ENCODE assay signal across 1 cellular context in genomic region chr18:35580748-35581534, GRCh38.
TF ChIP-seq lines count a peak whose summit lies in the region.

No MANE protein-coding gene starts in this region.

TF ChIP-seq in HepG2, 621 proteins besides CTCF, POLR2A, EP300 and RAD21 (continued from another document and continues in another):
- TF ChIP-seq, protein P1, sequence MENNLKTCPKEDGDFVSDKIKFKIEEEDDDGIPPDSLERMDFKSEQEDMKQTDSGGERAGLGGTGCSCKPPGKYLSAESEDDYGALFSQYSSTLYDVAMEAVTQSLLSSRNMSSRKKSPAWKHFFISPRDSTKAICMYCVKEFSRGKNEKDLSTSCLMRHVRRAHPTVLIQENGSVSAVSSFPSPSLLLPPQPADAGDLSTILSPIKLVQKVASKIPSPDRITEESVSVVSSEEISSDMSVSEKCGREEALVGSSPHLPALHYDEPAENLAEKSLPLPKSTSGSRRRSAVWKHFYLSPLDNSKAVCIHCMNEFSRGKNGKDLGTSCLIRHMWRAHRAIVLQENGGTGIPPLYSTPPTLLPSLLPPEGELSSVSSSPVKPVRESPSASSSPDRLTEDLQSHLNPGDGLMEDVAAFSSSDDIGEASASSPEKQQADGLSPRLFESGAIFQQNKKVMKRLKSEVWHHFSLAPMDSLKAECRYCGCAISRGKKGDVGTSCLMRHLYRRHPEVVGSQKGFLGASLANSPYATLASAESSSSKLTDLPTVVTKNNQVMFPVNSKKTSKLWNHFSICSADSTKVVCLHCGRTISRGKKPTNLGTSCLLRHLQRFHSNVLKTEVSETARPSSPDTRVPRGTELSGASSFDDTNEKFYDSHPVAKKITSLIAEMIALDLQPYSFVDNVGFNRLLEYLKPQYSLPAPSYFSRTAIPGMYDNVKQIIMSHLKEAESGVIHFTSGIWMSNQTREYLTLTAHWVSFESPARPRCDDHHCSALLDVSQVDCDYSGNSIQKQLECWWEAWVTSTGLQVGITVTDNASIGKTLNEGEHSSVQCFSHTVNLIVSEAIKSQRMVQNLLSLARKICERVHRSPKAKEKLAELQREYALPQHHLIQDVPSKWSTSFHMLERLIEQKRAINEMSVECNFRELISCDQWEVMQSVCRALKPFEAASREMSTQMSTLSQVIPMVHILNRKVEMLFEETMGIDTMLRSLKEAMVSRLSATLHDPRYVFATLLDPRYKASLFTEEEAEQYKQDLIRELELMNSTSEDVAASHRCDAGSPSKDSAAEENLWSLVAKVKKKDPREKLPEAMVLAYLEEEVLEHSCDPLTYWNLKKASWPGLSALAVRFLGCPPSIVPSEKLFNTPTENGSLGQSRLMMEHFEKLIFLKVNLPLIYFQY (CRISPR knock-in tag; IDR thresholded peaks at IDR 0.05; ENCODE audit: borderline replicate concordance): no peak
- TF ChIP-seq, protein P2, sequence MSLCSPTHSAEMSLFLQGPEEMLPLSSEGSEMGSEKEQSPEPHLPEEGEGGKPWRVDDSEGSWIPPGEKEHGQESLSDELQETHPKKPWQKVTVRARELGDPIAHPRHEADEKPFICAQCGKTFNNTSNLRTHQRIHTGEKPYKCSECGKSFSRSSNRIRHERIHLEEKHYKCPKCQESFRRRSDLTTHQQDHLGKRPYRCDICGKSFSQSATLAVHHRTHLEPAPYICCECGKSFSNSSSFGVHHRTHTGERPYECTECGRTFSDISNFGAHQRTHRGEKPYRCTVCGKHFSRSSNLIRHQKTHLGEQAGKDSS (CRISPR knock-in tag; IDR thresholded peaks at IDR 0.05; ENCODE audit: borderline replicate concordance, low read depth): no peak
- TF ChIP-seq JDP2 (CRISPR knock-in tag; IDR thresholded peaks at IDR 0.05; ENCODE audit: borderline replicate concordance) (no peak), ZNF382 (CRISPR knock-in tag; IDR thresholded peaks at IDR 0.05; ENCODE audit: borderline replicate concordance) (no peak), EED (CRISPR knock-in tag; IDR thresholded peaks at IDR 0.05) (0 out of 2 replicates have a peak, but pooled peaks have one; percentile 27), ZNF550 (CRISPR knock-in tag; IDR thresholded peaks at IDR 0.05; ENCODE audit: borderline replicate concordance) (no peak), ZNF317 (CRISPR knock-in tag; IDR thresholded peaks at IDR 0.05) (no peak), MXD4 (CRISPR knock-in tag; IDR thresholded peaks at IDR 0.05) (no peak), ZNF776 (CRISPR knock-in tag; IDR thresholded peaks at IDR 0.05) (no peak; the same call in 1 of the 2 replicates), SMYD3 (CRISPR knock-in tag; IDR thresholded peaks at IDR 0.05) (no peak), TRIM24 (CRISPR knock-in tag; IDR thresholded peaks at IDR 0.05) (no peak), DPF2 (CRISPR knock-in tag; IDR thresholded peaks at IDR 0.05; ENCODE audit: borderline replicate concordance, low read depth) (no peak), ZNF607 (CRISPR knock-in tag; IDR thresholded peaks at IDR 0.05; ENCODE audit: borderline replicate concordance) (0 out of 2 replicates have a peak, but pooled peaks have one; percentile 36), FOXJ3 (CRISPR knock-in tag; IDR thresholded peaks at IDR 0.05; ENCODE audit: borderline replicate concordance) (no peak), SPEN (CRISPR knock-in tag; IDR thresholded peaks at IDR 0.05; ENCODE audit: low read depth) (no peak; the same call in 1 of the 2 replicates), ZNF687 (CRISPR knock-in tag; IDR thresholded peaks at IDR 0.05) (peak; percentile 79), ZNF792 (CRISPR knock-in tag; IDR thresholded peaks at IDR 0.05) (no peak), ZC3H13 (CRISPR knock-in tag; IDR thresholded peaks at IDR 0.05) (no peak), YY1 (IDR thresholded peaks at IDR 0.05; ENCODE audit: insufficient read depth, insufficient replicate concordance, low read depth, low read length) (no peak), BRD4 (CRISPR knock-in tag; IDR thresholded peaks at IDR 0.05) (no peak), MTF1 (CRISPR knock-in tag; IDR thresholded peaks at IDR 0.05) (no peak), CHD2 (IDR thresholded peaks at IDR 0.05; ENCODE audit: low read depth, low read length) (no peak), NONO (IDR thresholded peaks at IDR 0.05) (no peak), NONO (CRISPR knock-in tag; conservative IDR thresholded peaks at IDR 0.05) (0 out of 2 replicates have a peak, but pooled peaks have one; percentile 21), YEATS4 (CRISPR knock-in tag; IDR thresholded peaks at IDR 0.05; ENCODE audit: borderline replicate concordance) (peak; percentile 58), PAWR (CRISPR knock-in tag; IDR thresholded peaks at IDR 0.05; ENCODE audit: borderline replicate concordance) (no peak), ZNF207 (IDR thresholded peaks at IDR 0.05; ENCODE audit: borderline replicate concordance) (no peak), ZNF564 (CRISPR knock-in tag; IDR thresholded peaks at IDR 0.05) (no peak), MYC (CRISPR knock-in tag; IDR thresholded peaks at IDR 0.05; ENCODE audit: borderline replicate concordance) (no peak; the same call in 1 of the 2 replicates), ZNF598 (CRISPR knock-in tag; IDR thresholded peaks at IDR 0.05; ENCODE audit: borderline replicate concordance) (no peak), TARDBP (CRISPR knock-in tag; IDR thresholded peaks at IDR 0.05) (no peak), ARHGAP35 (CRISPR knock-in tag; IDR thresholded peaks at IDR 0.05; ENCODE audit: borderline replicate concordance) (no peak), TAF15 (IDR thresholded peaks at IDR 0.05; ENCODE audit: low read depth, low read length, poor library complexity, severe bottlenecking) (no peak), HMGA1 (CRISPR knock-in tag; conservative IDR thresholded peaks at IDR 0.05) (no peak), ZNF235 (CRISPR knock-in tag; IDR thresholded peaks at IDR 0.05; ENCODE audit: borderline replicate concordance) (no peak), ZIK1 (CRISPR knock-in tag; IDR thresholded peaks at IDR 0.05; ENCODE audit: borderline replicate concordance, low read depth) (0 out of 2 replicates have a peak, but pooled peaks have one; percentile 20), ZNF670 (CRISPR knock-in tag; IDR thresholded peaks at IDR 0.05; ENCODE audit: borderline replicate concordance) (no peak), ZNF275 (CRISPR knock-in tag; IDR thresholded peaks at IDR 0.05; ENCODE audit: borderline replicate concordance) (no peak), ZNF7 (CRISPR knock-in tag; IDR thresholded peaks at IDR 0.05) (no peak), RXRA (CRISPR knock-in tag; IDR thresholded peaks at IDR 0.05) (peak; percentile 35; the same call in 1 of the 2 replicates), ZNF18 (CRISPR knock-in tag; IDR thresholded peaks at IDR 0.05; ENCODE audit: insufficient replicate concordance) (no peak), E2F2 (CRISPR knock-in tag; IDR thresholded peaks at IDR 0.05; ENCODE audit: borderline replicate concordance) (no peak)
- TF ChIP-seq, protein P3, sequence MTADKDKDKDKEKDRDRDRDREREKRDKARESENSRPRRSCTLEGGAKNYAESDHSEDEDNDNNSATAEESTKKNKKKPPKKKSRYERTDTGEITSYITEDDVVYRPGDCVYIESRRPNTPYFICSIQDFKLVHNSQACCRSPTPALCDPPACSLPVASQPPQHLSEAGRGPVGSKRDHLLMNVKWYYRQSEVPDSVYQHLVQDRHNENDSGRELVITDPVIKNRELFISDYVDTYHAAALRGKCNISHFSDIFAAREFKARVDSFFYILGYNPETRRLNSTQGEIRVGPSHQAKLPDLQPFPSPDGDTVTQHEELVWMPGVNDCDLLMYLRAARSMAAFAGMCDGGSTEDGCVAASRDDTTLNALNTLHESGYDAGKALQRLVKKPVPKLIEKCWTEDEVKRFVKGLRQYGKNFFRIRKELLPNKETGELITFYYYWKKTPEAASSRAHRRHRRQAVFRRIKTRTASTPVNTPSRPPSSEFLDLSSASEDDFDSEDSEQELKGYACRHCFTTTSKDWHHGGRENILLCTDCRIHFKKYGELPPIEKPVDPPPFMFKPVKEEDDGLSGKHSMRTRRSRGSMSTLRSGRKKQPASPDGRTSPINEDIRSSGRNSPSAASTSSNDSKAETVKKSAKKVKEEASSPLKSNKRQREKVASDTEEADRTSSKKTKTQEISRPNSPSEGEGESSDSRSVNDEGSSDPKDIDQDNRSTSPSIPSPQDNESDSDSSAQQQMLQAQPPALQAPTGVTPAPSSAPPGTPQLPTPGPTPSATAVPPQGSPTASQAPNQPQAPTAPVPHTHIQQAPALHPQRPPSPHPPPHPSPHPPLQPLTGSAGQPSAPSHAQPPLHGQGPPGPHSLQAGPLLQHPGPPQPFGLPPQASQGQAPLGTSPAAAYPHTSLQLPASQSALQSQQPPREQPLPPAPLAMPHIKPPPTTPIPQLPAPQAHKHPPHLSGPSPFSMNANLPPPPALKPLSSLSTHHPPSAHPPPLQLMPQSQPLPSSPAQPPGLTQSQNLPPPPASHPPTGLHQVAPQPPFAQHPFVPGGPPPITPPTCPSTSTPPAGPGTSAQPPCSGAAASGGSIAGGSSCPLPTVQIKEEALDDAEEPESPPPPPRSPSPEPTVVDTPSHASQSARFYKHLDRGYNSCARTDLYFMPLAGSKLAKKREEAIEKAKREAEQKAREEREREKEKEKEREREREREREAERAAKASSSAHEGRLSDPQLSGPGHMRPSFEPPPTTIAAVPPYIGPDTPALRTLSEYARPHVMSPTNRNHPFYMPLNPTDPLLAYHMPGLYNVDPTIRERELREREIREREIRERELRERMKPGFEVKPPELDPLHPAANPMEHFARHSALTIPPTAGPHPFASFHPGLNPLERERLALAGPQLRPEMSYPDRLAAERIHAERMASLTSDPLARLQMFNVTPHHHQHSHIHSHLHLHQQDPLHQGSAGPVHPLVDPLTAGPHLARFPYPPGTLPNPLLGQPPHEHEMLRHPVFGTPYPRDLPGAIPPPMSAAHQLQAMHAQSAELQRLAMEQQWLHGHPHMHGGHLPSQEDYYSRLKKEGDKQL (CRISPR knock-in tag; IDR thresholded peaks at IDR 0.05; ENCODE audit: low read depth): no peak
